ENCODE assay signal across 18 cellular contexts in genomic region chr6:86683132-86683908, GRCh38.
"Had no signal": no experiment of that assay in that cellular context is flagged by ENCODE, and none has a peak within 500 bp of the region (broad histone marks: within the 10 kb centered on the region; RNA-seq: fewer than 3 reads in every experiment).

No MANE protein-coding gene starts in this region.

- DNase-seq: activated CD4-positive, alpha-beta memory T cell treated with anti-CD3 and anti-CD28 coated beads, Interleukin-2, amount 10 ng/mL, durations not matched to agents 7 days and 5 days; activated CD4-positive, alpha-beta T cell treated with anti-CD3 and anti-CD28 coated beads, Interleukin-2, amount 10 ng/mL, durations not matched to agents 24 days and 14 days; activated gamma-delta T cell; activated naive CD4-positive, alpha-beta T cell treated with anti-CD3 and anti-CD28 coated beads, Interleukin-2, amount 50 U/mL, for 16 hours; activated naive CD8-positive, alpha-beta T cell treated with anti-CD3 and anti-CD28 coated beads, Interleukin-2, amount 50 U/mL, for 24 hours; activated T-cell treated with anti-CD3 and anti-CD28 coated beads, Interleukin-2, amount 50 U/mL, for 72 hours; cortex of kidney; endodermal cell; heart right ventricle; left colon; ovary; right cardiac atrium; stimulated activated CD4-positive, alpha-beta T cell treated with anti-CD3 and anti-CD28 coated beads, Interleukin-4, amount 100 ng/mL, for 24 hours; substantia nigra; T-helper 9 cell; thyroid gland had no signal

- H3K4me3 ChIP-seq: heart right ventricle, ovary, thyroid gland had no signal

- ATAC-seq: activated naive CD8-positive, alpha-beta T cell treated with anti-CD3 and anti-CD28 coated beads, Interleukin-2, amount 50 U/mL, for 24 hours; activated T-cell treated with anti-CD3 and anti-CD28 coated beads, Interleukin-2, amount 50 U/mL, for 72 hours; heart right ventricle; left colon; right cardiac atrium had no signal

- H3K36me3 ChIP-seq: heart right ventricle, neutrophil, ovary, thyroid gland had no signal

- H3K9me3 ChIP-seq: neutrophil, ovary, thyroid gland had no signal

- H3K4me1 ChIP-seq: heart right ventricle, thyroid gland had no signal

- H3K27ac ChIP-seq: epithelial cell of prostate, heart right ventricle, neutrophil, ovary, thyroid gland had no signal

- H3K27me3 ChIP-seq: heart right ventricle, neutrophil, ovary, thyroid gland had no signal
